Comparison of ENCODE assay signal across 22 cellular contexts in the genomic region with DNA sequence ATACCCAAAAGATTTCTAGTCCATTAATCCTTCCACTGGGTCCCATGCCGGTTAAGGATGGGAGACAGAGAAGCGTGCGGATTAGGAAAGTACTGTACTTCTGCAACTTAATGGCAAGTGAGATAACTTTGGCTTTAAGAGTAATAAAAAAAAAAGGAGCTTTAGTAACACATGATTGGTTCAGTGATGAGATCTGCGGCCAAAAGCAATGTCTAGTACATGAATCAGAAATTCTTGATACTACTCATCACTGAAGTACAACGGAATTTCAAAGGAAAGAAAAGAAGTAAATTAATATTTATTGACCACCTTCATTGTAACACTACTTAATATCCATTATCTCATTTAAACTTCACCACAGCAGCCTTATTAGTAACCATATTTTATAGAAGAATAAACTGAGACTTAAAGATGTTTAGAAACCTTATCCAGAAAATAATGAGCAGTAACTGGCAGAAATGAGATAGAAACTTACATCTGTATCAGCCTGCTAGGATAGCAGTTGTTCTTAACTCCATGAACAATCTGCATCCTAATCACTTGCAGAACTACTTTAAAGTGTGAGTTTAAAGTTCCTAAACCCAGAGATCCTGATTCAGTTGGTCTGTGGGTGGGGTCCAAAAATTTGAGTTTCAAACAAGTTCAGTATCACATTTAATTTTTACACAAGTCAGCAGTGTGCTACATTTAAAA. TPM values are rescaled to one million over a fixed set of nuclear protein-coding genes. Genes with fewer than 3 reads are reported as not detected.
DNase-seq lines count a peak whose midpoint lies in the region; ATAC-seq and TF ChIP-seq lines count a peak whose summit lies in the region.
"Had no signal": no experiment of that assay in that cellular context is flagged by ENCODE, and none has a peak within 500 bp of the region (broad histone marks: within the 10 kb centered on the region; RNA-seq: fewer than 3 reads in every experiment).

No MANE protein-coding gene starts in this region.

- H3K27ac ChIP-seq in PC-3 (ENCODE audit: low read length) (peak overlapping the region; percentile 25), neural progenitor cell (no peak overlapping the region)
- H3K27ac ChIP-seq: heart left ventricle, uterus had no signal

- H3K36me3 Mint-ChIP-seq in activated CD8-positive, alpha-beta memory T cell treated with anti-CD3 and anti-CD28 coated beads, Interleukin-2, amount 10 ng/mL, durations not matched to agents 7 days and 5 days: peaks cover 15% of the 10 kb centered on the region
- H3K36me3 Mint-ChIP-seq in neural progenitor cell: peaks cover 6% of the 10 kb centered on the region

- H3K4me3 ChIP-seq in PC-3 (ENCODE audit: low read length) (no peak overlapping the region), epithelial cell of esophagus (ENCODE audit: low read length) (no peak overlapping the region), neural progenitor cell (no peak overlapping the region)
- H3K4me3 ChIP-seq: heart left ventricle, uterus had no signal

- ATAC-seq in PC-3: peak; percentile 31; the same call in 1 of the 2 replicates
- ATAC-seq in activated CD8-positive, alpha-beta memory T cell treated with anti-CD3 and anti-CD28 coated beads, Interleukin-2, amount 10 ng/mL, durations not matched to agents 7 days and 5 days: no peak
- no peak for ATAC-seq in GM19463 (IDR thresholded peaks at IDR 0.05; ENCODE audit: unreplicated experiment)
- ATAC-seq: heart left ventricle; HepG2; left colon; naive thymus-derived CD4-positive, alpha-beta T cell; Panc1 had no signal

- H3K27me3 Mint-ChIP-seq in activated CD8-positive, alpha-beta memory T cell treated with anti-CD3 and anti-CD28 coated beads, Interleukin-2, amount 10 ng/mL, durations not matched to agents 7 days and 5 days: no peaks in the 10 kb centered on the region
- H3K27me3 Mint-ChIP-seq in neural progenitor cell (ENCODE audit: insufficient read depth, low read depth): no peaks in the 10 kb centered on the region
- H3K27me3 Mint-ChIP-seq: activated CD4-positive, alpha-beta T cell treated with anti-CD3 and anti-CD28 coated beads, Interleukin-2, amount 10 ng/mL, durations not matched to agents 7 days and 5 days; CD8-positive, alpha-beta memory T cell; naive thymus-derived CD4-positive, alpha-beta T cell had no signal

- H3K9ac ChIP-seq in PC-3 (ENCODE audit: low read length) (no peak overlapping the region), neural progenitor cell (no peak overlapping the region)

- POLR2A ChIA-PET in PC-3 (lab: Charles Lee; ENCODE audit: unreplicated experiment): no interaction called here

- BruUV-seq in PC-3 (replicated peaks; lab: Mats Ljungman, UMichigan): no TSS peak

- TF ChIP-seq CTCF in PC-3 (conservative IDR thresholded peaks at IDR 0.05; ENCODE audit: low read depth, low read length) (no peak), epithelial cell of esophagus (IDR thresholded peaks at IDR 0.05; ENCODE audit: insufficient read depth, low read depth, low read length, missing control alignments) (no peak), neural progenitor cell (IDR thresholded peaks at IDR 0.05) (no peak)

- H2AFZ ChIP-seq in PC-3 (ENCODE audit: low read length) (no peak overlapping the region), neural progenitor cell (replicated peaks) (no peak overlapping the region)

- DNase-seq in Daoy (ENCODE audit: low read depth) (peak; percentile 62), PC-3 (peak; percentile 40), epithelial cell of esophagus (ENCODE audit: low read depth) (peak; percentile 24), renal cortical epithelial cell (ENCODE audit: low read depth) (peak; percentile 90), neural progenitor cell (ENCODE audit: low spot score) (no peak), NCI-H187 treated with DMSO at 0.1 percent for 48 hours (lab: John Stamatoyannopoulos, UW) (no peak)
- DNase-seq in activated CD8-positive, alpha-beta memory T cell treated with anti-CD3 and anti-CD28 coated beads, Interleukin-2, amount 10 ng/mL, durations not matched to agents 7 days and 5 days: no peak
- DNase-seq: activated CD4-positive, alpha-beta T cell treated with anti-CD3 and anti-CD28 coated beads, Interleukin-2, amount 10 ng/mL, durations not matched to agents 7 days and 5 days; anterior cingulate cortex; CD8-positive, alpha-beta memory T cell; effector CD4-positive, alpha-beta T cell; heart left ventricle; left colon; naive thymus-derived CD4-positive, alpha-beta T cell; NCI-H1417 treated with DMSO at 0.1 percent for 48 hours; NCI-H510A treated with DMSO at 0.1 percent for 48 hours; stimulated activated CD4-positive, alpha-beta T cell treated with anti-CD3 and anti-CD28 coated beads, Interleukin-2, amount 100 ng/mL, for 48 hours; uterus had no signal

- intact Hi-C loops in PC-3 (cut with micrococcal nuclease): no loop called here

- no peaks in the 10 kb centered on the region for H3K9me2 ChIP-seq in PC-3 (replicated peaks; ENCODE audit: low read length)

- H3K9me3 Mint-ChIP-seq in activated CD8-positive, alpha-beta memory T cell treated with anti-CD3 and anti-CD28 coated beads, Interleukin-2, amount 10 ng/mL, durations not matched to agents 7 days and 5 days (ENCODE audit: low read depth): no peaks in the 10 kb centered on the region
- no peaks in the 10 kb centered on the region for H3K9me3 Mint-ChIP-seq in neural progenitor cell
- H3K9me3 Mint-ChIP-seq: activated CD4-positive, alpha-beta T cell treated with anti-CD3 and anti-CD28 coated beads, Interleukin-2, amount 10 ng/mL, durations not matched to agents 7 days and 5 days; CD8-positive, alpha-beta memory T cell; naive thymus-derived CD4-positive, alpha-beta T cell; T-helper 2 cell treated with Interferon-gamma antibody and Interleukin-4, amounts not matched to agents 5 μg/mL and 100 μg/mL, for 36 hours had no signal

- CTCF ChIA-PET in PC-3 (lab: Charles Lee): no interaction called here
- CTCF ChIA-PET in activated CD8-positive, alpha-beta memory T cell treated with anti-CD3 and anti-CD28 coated beads, Interleukin-2, amount 10 ng/mL, durations not matched to agents 7 days and 5 days (lab: Charles Lee): no interaction called here

- H3K27me3 ChIP-seq in PC-3 (ENCODE audit: low read length) (no peaks in the 10 kb centered on the region), neural progenitor cell (no peaks in the 10 kb centered on the region)
- H3K27me3 ChIP-seq: heart left ventricle, uterus had no signal

- H3K9me3 ChIP-seq in PC-3 (ENCODE audit: low read length) (no peaks in the 10 kb centered on the region), neural progenitor cell (ENCODE audit: low read depth) (no peaks in the 10 kb centered on the region)
- H3K9me3 ChIP-seq: heart left ventricle, uterus had no signal

- H4K20me1 ChIP-seq in PC-3 (ENCODE audit: low read length): no peaks in the 10 kb centered on the region
- H4K20me1 ChIP-seq in neural progenitor cell (ENCODE audit: low read depth): no peaks in the 10 kb centered on the region

- H3K4me3 Mint-ChIP-seq in activated CD8-positive, alpha-beta memory T cell treated with anti-CD3 and anti-CD28 coated beads, Interleukin-2, amount 10 ng/mL, durations not matched to agents 7 days and 5 days: no peak overlapping the region
- H3K4me3 Mint-ChIP-seq in neural progenitor cell: no peak overlapping the region
- H3K4me3 Mint-ChIP-seq: activated CD4-positive, alpha-beta T cell treated with anti-CD3 and anti-CD28 coated beads, Interleukin-2, amount 10 ng/mL, durations not matched to agents 7 days and 5 days; CD8-positive, alpha-beta memory T cell; naive thymus-derived CD4-positive, alpha-beta T cell; T-helper 2 cell treated with Interferon-gamma antibody and Interleukin-4, amounts not matched to agents 5 μg/mL and 100 μg/mL, for 36 hours had no signal

- H3K27ac Mint-ChIP-seq in activated CD8-positive, alpha-beta memory T cell treated with anti-CD3 and anti-CD28 coated beads, Interleukin-2, amount 10 ng/mL, durations not matched to agents 7 days and 5 days: no peak overlapping the region
- no peak overlapping the region for H3K27ac Mint-ChIP-seq in neural progenitor cell
- H3K27ac Mint-ChIP-seq: activated CD4-positive, alpha-beta T cell treated with anti-CD3 and anti-CD28 coated beads, Interleukin-2, amount 10 ng/mL, durations not matched to agents 7 days and 5 days; CD8-positive, alpha-beta memory T cell; naive thymus-derived CD4-positive, alpha-beta T cell; T-helper 2 cell treated with Interferon-gamma antibody and Interleukin-4, amounts not matched to agents 5 μg/mL and 100 μg/mL, for 36 hours had no signal

- no peaks in the 10 kb centered on the region for H3K4me1 Mint-ChIP-seq in activated CD8-positive, alpha-beta memory T cell treated with anti-CD3 and anti-CD28 coated beads, Interleukin-2, amount 10 ng/mL, durations not matched to agents 7 days and 5 days
- no peaks in the 10 kb centered on the region for H3K4me1 Mint-ChIP-seq in neural progenitor cell
- H3K4me1 Mint-ChIP-seq: CD8-positive, alpha-beta memory T cell had no signal

- H3K4me1 ChIP-seq in PC-3 (ENCODE audit: insufficient read depth, low read length) (peaks cover 6% of the 10 kb centered on the region), neural progenitor cell (peaks cover 4% of the 10 kb centered on the region)
- H3K4me1 ChIP-seq: heart left ventricle, uterus had no signal

- H3K4me2 ChIP-seq in PC-3 (ENCODE audit: low read length) (0 out of 2 replicates have a peak overlapping the region, but pooled peaks have one; percentile 14), neural progenitor cell (no peak overlapping the region)

- H3F3A ChIP-seq in PC-3 (ENCODE audit: low read length, unreplicated experiment): no peaks in the 10 kb centered on the region
- no peaks in the 10 kb centered on the region for H3F3A ChIP-seq in neural progenitor cell (ENCODE audit: low read depth)

- no peaks in the 10 kb centered on the region for H3K79me2 ChIP-seq in PC-3 (ENCODE audit: low read length)
- no peaks in the 10 kb centered on the region for H3K79me2 ChIP-seq in neural progenitor cell (ENCODE audit: low read depth)

- H3K36me3 ChIP-seq in PC-3 (ENCODE audit: low read depth, low read length) (no peaks in the 10 kb centered on the region; the same call in 1 of the 2 replicates), neural progenitor cell (no peaks in the 10 kb centered on the region)
- H3K36me3 ChIP-seq: uterus had no signal

RNA-seq across cellular contexts. Expression of gene NUF2, which starts 14.1 kb away (rescaled TPM):
- 92.9 and 118 TPM in 2 replicates for total RNA-seq in Daoy (2014; rRNA removed; shearing (Covaris generic))
- total RNA-seq in PC-3 (2014; rRNA removed): 35.6 and 62.1 TPM in 2 replicates
- 0.30 and 12.9 TPM in 2 replicates for total RNA-seq in renal cortical epithelial cell
- 10 to 100 TPM; 64.9 to 82.9 TPM for total RNA-seq in activated CD8-positive, alpha-beta memory T cell treated with anti-CD3 and anti-CD28 coated beads, Interleukin-2, amount 10 ng/mL, durations not matched to agents 7 days and 5 days
- 79.4 and 134 TPM in 2 replicates for total RNA-seq in neural progenitor cell (ENCODE audit: low replicate concordance)

Comparison
In these comparisons a context has a peak if more than half of its experiments do, and no peak if none do; other contexts are left out.
1. DNase-seq: peak in Daoy (single experiment), PC-3 (single experiment), epithelial cell of esophagus (single experiment) and renal cortical epithelial cell (single experiment); none in activated CD8-positive, alpha-beta memory T cell treated with anti-CD3 and anti-CD28 coated beads, Interleukin-2, amount 10 ng/mL, durations not matched to agents 7 days and 5 days (single experiment), neural progenitor cell (single experiment) and NCI-H187 treated with DMSO at 0.1 percent for 48 hours (single experiment).